8 cellular contexts compared by ENCODE assay signal in the genomic region with DNA sequence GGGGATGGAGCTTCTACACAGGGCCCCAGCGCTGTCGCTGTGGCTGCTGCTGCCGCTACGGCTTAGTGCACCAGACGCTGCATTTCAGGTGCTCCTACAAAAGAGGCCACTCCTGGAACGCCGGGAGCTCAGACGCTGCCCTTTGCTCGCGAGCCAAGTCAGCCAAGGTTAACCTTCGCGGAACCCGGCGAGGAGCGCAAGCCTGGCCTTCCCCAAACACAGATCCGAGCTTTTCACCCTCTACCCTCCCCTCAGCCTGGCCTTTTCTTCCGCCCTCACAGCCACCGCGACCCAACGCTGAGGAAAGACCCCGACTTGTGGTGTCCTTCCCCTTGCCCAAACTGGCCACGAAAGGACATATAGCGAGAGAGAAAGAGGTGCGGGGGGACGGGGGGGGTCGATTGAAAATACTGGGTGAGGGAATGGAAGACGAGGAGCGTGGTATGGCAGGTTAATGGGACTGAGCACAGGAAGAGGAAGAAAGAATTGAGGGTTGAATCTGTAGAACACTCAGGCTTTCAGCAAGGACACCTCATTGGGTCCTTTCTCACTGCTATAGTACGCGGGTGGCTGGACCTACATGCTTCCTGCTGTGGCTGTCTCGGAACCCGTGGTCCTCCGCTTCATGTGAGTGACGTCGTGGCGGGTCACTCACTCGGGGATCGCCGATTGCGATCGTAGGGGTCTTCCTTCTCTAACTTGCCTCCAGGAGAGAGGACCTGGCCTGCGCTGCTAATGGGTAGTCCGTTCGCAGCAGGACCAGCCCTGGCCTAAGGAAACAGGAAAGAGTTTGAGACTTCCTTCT. TPM values are rescaled to one million over a fixed set of nuclear protein-coding genes. Genes with fewer than 3 reads are reported as not detected.
A peak's percentile ranks its signal among the peaks of the same experiment; 100 is the strongest.
DNase-seq lines count a peak whose midpoint lies in the region; ATAC-seq and TF ChIP-seq lines count a peak whose summit lies in the region.

A gene (plus strand): TSS at position 583 of the 805 bp plus-strand sequence. CDS start 8,460 bp downstream, outside the sequence.
A gene (minus strand): TSS at position 242 of the 805 bp plus-strand sequence. CDS start 7,249 bp downstream, outside the sequence.

- H3K4me1 ChIP-seq in adipocyte (ENCODE audit: control insufficient read depth, insufficient read depth, low read length) (peaks cover 60% of the 10 kb centered on the region), cardiac muscle cell (ENCODE audit: low read depth) (peaks cover 16% of the 10 kb centered on the region), parathyroid adenoma (peaks cover 5% of the 10 kb centered on the region), tibial nerve (peaks cover 0 to 71% (median 19%) of the 10 kb centered on the region in 4 donors)

- H2AFZ ChIP-seq in SU-DHL-6 (ENCODE audit: low read depth, low read length, severe bottlenecking) (peak within 1 kb of the TSS; percentile 72), parathyroid adenoma (peak within 1 kb of the TSS; percentile 95)

- H3K79me2 ChIP-seq in SU-DHL-6 (ENCODE audit: insufficient read depth, low read length), result peaks cover 55% of the 10 kb centered on the region
- H3K79me2 ChIP-seq in parathyroid adenoma, result peaks cover 4% of the 10 kb centered on the region

- peak within 1 kb of the TSS; percentile 94 for H3K4me3 ChIP-seq in GM12875 (ENCODE audit: low read depth, low read length)
- peak within 1 kb of the TSS; percentile 77 for H3K4me3 ChIP-seq in SU-DHL-6 (ENCODE audit: insufficient read depth, low read length, poor library complexity, severe bottlenecking)
- H3K4me3 ChIP-seq in adipocyte (ENCODE audit: low read length), result peak within 1 kb of the TSS; percentile 99
- peak within 1 kb of the TSS; percentile 91 for H3K4me3 ChIP-seq in cardiac muscle cell
- H3K4me3 ChIP-seq in parathyroid adenoma (ENCODE audit: low read depth, low read length), result peak within 1 kb of the TSS; percentile 95
- H3K4me3 ChIP-seq in tibial nerve, result peak within 1 kb of the TSS; percentile 68 to 94 (median 90)

- H4K20me1 ChIP-seq in SU-DHL-6 (ENCODE audit: low read depth, low read length), result no peaks in the 10 kb centered on the region

- H3K36me3 ChIP-seq in SU-DHL-6 (ENCODE audit: low read length) (no peaks in the 10 kb centered on the region), adipocyte (ENCODE audit: control insufficient read depth, insufficient read depth, low read length, severe bottlenecking) (no peaks in the 10 kb centered on the region), cardiac muscle cell (peaks cover 3% of the 10 kb centered on the region), parathyroid adenoma (ENCODE audit: control insufficient read depth, insufficient read depth, low read length) (no peaks in the 10 kb centered on the region), tibial nerve (peaks cover 0 to 11% (median 0%) of the 10 kb centered on the region in 3 donors)

- H3F3A ChIP-seq in SU-DHL-6 (ENCODE audit: insufficient read depth), result no peaks in the 10 kb centered on the region

- H3K27me3 ChIP-seq in SU-DHL-6 (ENCODE audit: low read length) (no peaks in the 10 kb centered on the region), adipocyte (replicated peaks; ENCODE audit: control insufficient read depth, insufficient read depth, low read length) (no peaks in the 10 kb centered on the region), cardiac muscle cell (no peaks in the 10 kb centered on the region), parathyroid adenoma (ENCODE audit: control insufficient read depth, insufficient read depth, low read length) (no peaks in the 10 kb centered on the region), tibial nerve (no peaks in the 10 kb centered on the region)

- H3K9ac ChIP-seq in SU-DHL-6 (ENCODE audit: low read length) (peak within 1 kb of the TSS; percentile 83), adipocyte (ENCODE audit: low read length) (peak within 1 kb of the TSS; percentile 99), parathyroid adenoma (peak within 1 kb of the TSS; percentile 63)

- DNase-seq in NCI-H1417 (lab: John Stamatoyannopoulos, UW) (peak; percentile 77 to 98 (median 96)), adipocyte (ENCODE audit: low read depth) (peak; percentile 95), cardiac muscle cell (ENCODE audit: low read depth in 1 of 2, low spot score in 1 of 2) (peak; percentile 94 to 95), tibial nerve (ENCODE audit: low spot score in 2 of 2) (peak; percentile 67 to 92)

- peak in 1 of 2 donors; percentile 89 for TF ChIP-seq EP300 in tibial nerve (IDR thresholded peaks at IDR 0.05)

- H3K4me2 ChIP-seq in SU-DHL-6 (ENCODE audit: low read depth, low read length, poor library complexity, severe bottlenecking) (peak within 1 kb of the TSS; percentile 89), parathyroid adenoma (ENCODE audit: low read length) (peak within 1 kb of the TSS; percentile 86)

- no peaks in the 10 kb centered on the region for H3K9me2 ChIP-seq in SU-DHL-6 (replicated peaks; ENCODE audit: insufficient read depth, low read length)

- TF ChIP-seq POLR2A in tibial nerve (IDR thresholded peaks at IDR 0.05), result peak; percentile 18 to 57

- peak; percentile 90 for ATAC-seq in HG02763 (IDR thresholded peaks at IDR 0.05; ENCODE audit: unreplicated experiment)

- H3K27ac ChIP-seq in SU-DHL-6 (ENCODE audit: low read depth, low read length) (peak within 1 kb of the TSS; percentile 79), cardiac muscle cell (peak within 1 kb of the TSS; percentile 100), parathyroid adenoma (peak within 1 kb of the TSS; percentile 96), tibial nerve (peak within 1 kb of the TSS; percentile 80 to 95 (median 89))

- no peak for TF ChIP-seq CTCF in GM12875 (IDR thresholded peaks at IDR 0.05; ENCODE audit: borderline replicate concordance, insufficient read depth, low read depth, low read length)
- TF ChIP-seq CTCF in SU-DHL-6 (IDR thresholded peaks at IDR 0.05; ENCODE audit: insufficient read depth, low read length, poor library complexity, severe bottlenecking), result no peak
- TF ChIP-seq CTCF in cardiac muscle cell (IDR thresholded peaks at IDR 0.05; ENCODE audit: low read depth, low read length), result no peak
- TF ChIP-seq CTCF in parathyroid adenoma (IDR thresholded peaks at IDR 0.05), result no peak
- TF ChIP-seq CTCF in tibial nerve (IDR thresholded peaks at IDR 0.05), result no peak

- 0 to 1% methylated on average over 38 to 44 of the region's 44 CpGs for WGBS in tibial nerve, 2 donors

- H3K9me3 ChIP-seq in SU-DHL-6 (ENCODE audit: insufficient read depth, low read length), result no peaks in the 10 kb centered on the region
- no peaks in the 10 kb centered on the region for H3K9me3 ChIP-seq in adipocyte (ENCODE audit: control insufficient read depth, low read length)
- no peaks in the 10 kb centered on the region for H3K9me3 ChIP-seq in cardiac muscle cell (ENCODE audit: low read depth)
- no peaks in the 10 kb centered on the region for H3K9me3 ChIP-seq in parathyroid adenoma (ENCODE audit: control insufficient read depth, low read length)
- H3K9me3 ChIP-seq in tibial nerve, result no peaks in the 10 kb centered on the region

RNA-seq across cellular contexts. Expression of the first gene that starts in this region (rescaled TPM):
- total RNA-seq in cardiac muscle cell (14.5 and 19.7 TPM in 2 replicates), tibial nerve (10 to 100 TPM; 19.3 to 26.7 (median 21.2) TPM)
- 49.1 and 70.5 TPM in 2 replicates for polyA plus RNA-seq in cardiac muscle cell

RNA-seq across cellular contexts. Expression of the second gene that starts in this region (rescaled TPM):
- 34.1 and 36.1 TPM in 2 replicates for total RNA-seq in cardiac muscle cell
- polyA plus RNA-seq in cardiac muscle cell, result 32.6 and 36.9 TPM in 2 replicates
- total RNA-seq in tibial nerve, result 10 to 100 TPM; 46.5 to 55.3 (median 51.4) TPM

Comparison
In these comparisons a context has a peak if more than half of its experiments do, and no peak if none do; other contexts are left out.
1. Peak in every context shown above with its lines: DNase-seq, ATAC-seq, H3K4me3 ChIP-seq and H3K27ac ChIP-seq.